Comparison of ENCODE assay signal across 8 cellular contexts in the genomic region with DNA sequence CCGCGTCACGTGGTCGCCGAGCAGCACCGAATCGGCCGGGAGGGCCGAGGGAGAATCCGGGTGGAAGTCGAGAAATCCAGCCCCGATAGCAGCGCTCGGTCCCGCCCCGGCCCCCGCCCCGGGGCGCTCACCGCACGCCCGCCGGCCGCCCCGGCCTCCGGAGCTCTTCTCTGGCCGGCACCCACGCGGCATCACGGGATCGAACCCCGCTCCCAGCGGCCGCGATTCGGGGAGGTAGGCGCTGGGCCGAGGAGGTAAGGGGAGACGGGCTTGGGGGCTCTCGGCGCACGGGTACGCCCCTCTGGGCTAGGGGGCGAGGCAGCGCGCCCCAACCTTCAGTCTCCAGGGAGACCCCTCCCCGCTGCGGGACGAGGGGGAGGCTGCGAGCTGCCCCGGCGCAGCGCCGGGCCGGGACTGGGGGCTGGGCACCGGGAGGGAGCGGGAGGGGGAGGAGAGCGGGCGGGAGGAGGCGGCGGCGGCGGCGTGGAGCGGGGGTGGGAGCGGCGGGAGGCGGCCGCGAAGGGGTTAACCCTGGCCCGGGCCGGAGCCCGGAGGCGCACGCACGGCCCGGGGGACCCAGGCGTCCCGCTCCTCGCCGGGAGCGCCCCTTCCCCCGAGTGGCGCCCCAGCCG. TPM values are rescaled to one million over a fixed set of nuclear protein-coding genes. Genes with fewer than 3 reads are reported as not detected.
DNase-seq lines count a peak whose midpoint lies in the region; ATAC-seq, FAIRE-seq and TF ChIP-seq lines count a peak whose summit lies in the region.

No MANE protein-coding gene starts in this region.

- peaks cover 45% of the 10 kb centered on the region for H3K4me1 Mint-ChIP-seq in activated B cell treated with CpG ODN at 0.5 μM for 24 hours
- H3K4me1 Mint-ChIP-seq in stimulated activated naive CD8-positive, alpha-beta T cell treated with anti-CD3 and anti-CD28 coated beads, Interleukin-15, Interleukin-2, amounts not matched to agents 100 ng/mL and 50 ng/mL, for 24 hours (ENCODE audit: low read depth), result peaks cover 15% of the 10 kb centered on the region

- peak overlapping the region; percentile 81 for H3K23ac ChIP-seq in mesendoderm (ENCODE audit: low read length)

- intact Hi-C loops in activated B cell treated with CpG ODN at 0.5 μM for 24 hours (cut with micrococcal nuclease), result loop anchor here (5.0 kb wide), 2 partner anchors 34 to 141 kb away; no protein-coding TSS in a partner anchor

- no peak overlapping the region for H3K27ac ChIP-seq in effector memory CD4-positive, alpha-beta T cell (ENCODE audit: insufficient read depth, low read length, poor library complexity, severe bottlenecking)
- H3K27ac ChIP-seq in mesendoderm (ENCODE audit: low read depth, low read length), result peak overlapping the region; percentile 98

- no peaks in the 10 kb centered on the region for H3K36me3 ChIP-seq in effector memory CD4-positive, alpha-beta T cell (ENCODE audit: control insufficient read depth, insufficient read depth, low read length)
- no peaks in the 10 kb centered on the region for H3K36me3 ChIP-seq in mesendoderm (ENCODE audit: control insufficient read depth, insufficient read depth, low read length)

- H3K9ac ChIP-seq in mesendoderm (ENCODE audit: low read length), result peak overlapping the region; percentile 96

- H3K4me1 ChIP-seq in effector memory CD4-positive, alpha-beta T cell (ENCODE audit: control insufficient read depth, insufficient read depth, low read length, poor library complexity, severe bottlenecking), result peaks cover 6% of the 10 kb centered on the region
- peaks cover 36% of the 10 kb centered on the region for H3K4me1 ChIP-seq in mesendoderm (ENCODE audit: control insufficient read depth, low read depth, low read length)

- H3K79me1 ChIP-seq in mesendoderm (ENCODE audit: low read length), result peaks cover 16% of the 10 kb centered on the region

- no peaks in the 10 kb centered on the region for H3K9me3 Mint-ChIP-seq in activated B cell treated with CpG ODN at 0.5 μM for 24 hours
- no peaks in the 10 kb centered on the region for H3K9me3 Mint-ChIP-seq in stimulated activated naive CD8-positive, alpha-beta T cell treated with anti-CD3 and anti-CD28 coated beads, Interleukin-15, Interleukin-2, amounts not matched to agents 100 ng/mL and 50 ng/mL, for 24 hours

- no peaks in the 10 kb centered on the region for H3K27me3 Mint-ChIP-seq in activated B cell treated with CpG ODN at 0.5 μM for 24 hours
- H3K27me3 Mint-ChIP-seq in stimulated activated naive CD8-positive, alpha-beta T cell treated with anti-CD3 and anti-CD28 coated beads, Interleukin-15, Interleukin-2, amounts not matched to agents 100 ng/mL and 50 ng/mL, for 24 hours, result peaks cover 10% of the 10 kb centered on the region

- peak overlapping the region; percentile 98 for H3K56ac ChIP-seq in mesendoderm (ENCODE audit: low read length)

- no peak for FAIRE-seq in D721Med (lab: Jason Lieb, UNC)

- TF ChIP-seq CTCF in D721Med (IDR thresholded peaks at IDR 0.05; ENCODE audit: insufficient read depth, missing control alignments) (no peak), activated B cell treated with CpG ODN at 0.5 μM for 24 hours (IDR thresholded peaks at IDR 0.05) (no peak)

- H3K36me3 Mint-ChIP-seq in activated B cell treated with CpG ODN at 0.5 μM for 24 hours (ENCODE audit: low read depth), result no peaks in the 10 kb centered on the region
- no peaks in the 10 kb centered on the region for H3K36me3 Mint-ChIP-seq in stimulated activated naive CD8-positive, alpha-beta T cell treated with anti-CD3 and anti-CD28 coated beads, Interleukin-15, Interleukin-2, amounts not matched to agents 100 ng/mL and 50 ng/mL, for 24 hours (ENCODE audit: low read depth)

- DNase-seq in D721Med (ENCODE audit: insufficient read length, low spot score), result peak; percentile 70
- DNase-seq in activated B cell treated with CpG ODN at 0.5 μM for 24 hours, result no peak
- DNase-seq in effector memory CD4-positive, alpha-beta T cell, result peak in 1 of 3 donors; percentile 1
- DNase-seq in mesendoderm, result peak; percentile 75
- no peak for DNase-seq in cerebellar nuclear complex (lab: John Stamatoyannopoulos, UW)
- DNase-seq in OCI-M2 (lab: John Stamatoyannopoulos, UW; ENCODE audit: unreplicated experiment), result no peak

- no peak overlapping the region for H4K5ac ChIP-seq in mesendoderm (ENCODE audit: low read length)

- peak overlapping the region; percentile 70 for H3K4me3 Mint-ChIP-seq in activated B cell treated with CpG ODN at 0.5 μM for 24 hours
- H3K4me3 Mint-ChIP-seq in stimulated activated naive CD8-positive, alpha-beta T cell treated with anti-CD3 and anti-CD28 coated beads, Interleukin-15, Interleukin-2, amounts not matched to agents 100 ng/mL and 50 ng/mL, for 24 hours, result peak overlapping the region; percentile 73

- H3K18ac ChIP-seq in mesendoderm (ENCODE audit: low read length), result peak overlapping the region; percentile 98

- no peaks in the 10 kb centered on the region for H3K9me3 ChIP-seq in effector memory CD4-positive, alpha-beta T cell (ENCODE audit: control insufficient read depth, low read length)

- ATAC-seq in HG03280 (IDR thresholded peaks at IDR 0.05; ENCODE audit: unreplicated experiment) (peak; percentile 17), activated B cell treated with CpG ODN at 0.5 μM for 24 hours (ENCODE audit: low read depth) (peak; percentile 25)

- peaks cover 41% of the 10 kb centered on the region for H3K79me2 ChIP-seq in mesendoderm (ENCODE audit: control insufficient read depth, insufficient read depth, low read length)

- H4K8ac ChIP-seq in mesendoderm (ENCODE audit: low read depth, low read length), result peak overlapping the region; percentile 82

- peak overlapping the region; percentile 54 for H2BK120ac ChIP-seq in mesendoderm (ENCODE audit: low read depth, low read length)

- no peak overlapping the region for H3K27ac Mint-ChIP-seq in activated B cell treated with CpG ODN at 0.5 μM for 24 hours
- H3K27ac Mint-ChIP-seq in stimulated activated naive CD8-positive, alpha-beta T cell treated with anti-CD3 and anti-CD28 coated beads, Interleukin-15, Interleukin-2, amounts not matched to agents 100 ng/mL and 50 ng/mL, for 24 hours, result no peak overlapping the region

- peak overlapping the region; percentile 35 for H3K4me2 ChIP-seq in mesendoderm (ENCODE audit: low read length)

- H3K27me3 ChIP-seq in effector memory CD4-positive, alpha-beta T cell (replicated peaks; ENCODE audit: control insufficient read depth, insufficient read depth, low read length, poor library complexity, severe bottlenecking), result peaks cover 14% of the 10 kb centered on the region
- no peaks in the 10 kb centered on the region for H3K27me3 ChIP-seq in mesendoderm (ENCODE audit: insufficient read depth, low read length, poor library complexity)

- H2BK15ac ChIP-seq in mesendoderm (replicated peaks; ENCODE audit: low read depth), result no peak overlapping the region

- peak overlapping the region; percentile 70 for H3K4ac ChIP-seq in mesendoderm (ENCODE audit: low read depth, low read length)

- CTCF ChIA-PET in activated B cell treated with CpG ODN at 0.5 μM for 24 hours (lab: Charles Lee), result interaction anchor here (1.4 kb wide), 1 partner anchor 27 kb away, joined by 5 read pairs; no protein-coding TSS in a partner anchor

- H2AK5ac ChIP-seq in mesendoderm (ENCODE audit: low read length), result no peak overlapping the region

- POLR2A ChIA-PET in activated B cell treated with CpG ODN at 0.5 μM for 24 hours (lab: Charles Lee), result interaction anchor here (0.6 to 3.7 kb wide), 4 partner anchors 25 to 968 kb away, joined by 3 to 18 read pairs (median 7); a partner anchor contains a TSS

- peak overlapping the region; percentile 76 for H3K4me3 ChIP-seq in effector memory CD4-positive, alpha-beta T cell (ENCODE audit: insufficient read depth, low read depth, low read length, poor library complexity, severe bottlenecking)
- peak overlapping the region; percentile 82 for H3K4me3 ChIP-seq in mesendoderm (ENCODE audit: low read length)

- WGBS in mesendoderm (ENCODE audit: extremely low coverage, insufficient coverage, low lambda C conversion rate), result no CpG with 5 or more reads among the region's 85 CpGs

- H2BK5ac ChIP-seq in mesendoderm (ENCODE audit: low read length), result peak overlapping the region; percentile 77

RNA-seq across cellular contexts. Expression of a gene that starts 22.0 kb away (rescaled TPM):
- 5.7 and 8.1 TPM in 2 replicates for total RNA-seq in activated B cell treated with CpG ODN at 0.5 μM for 24 hours
- polyA plus RNA-seq in mesendoderm (2013, experiment 1 of 2), result 36.0 TPM
- polyA plus RNA-seq in mesendoderm (2013, experiment 2 of 2), result 34.9 TPM

RNA-seq across cellular contexts. Expression of a gene that starts 36.3 kb away (rescaled TPM):
- 4,086 and 4,865 TPM in 2 replicates for total RNA-seq in activated B cell treated with CpG ODN at 0.5 μM for 24 hours
- 4,258 TPM for polyA plus RNA-seq in mesendoderm (2013, experiment 1 of 2)
- polyA plus RNA-seq in mesendoderm (2013, experiment 2 of 2), result 4,342 TPM

Comparison
In these comparisons a context has a peak if more than half of its experiments do, and no peak if none do; other contexts are left out.
1. DNase-seq: peak in D721Med (single experiment) and mesendoderm (single experiment); none in activated B cell treated with CpG ODN at 0.5 μM for 24 hours (single experiment), cerebellar nuclear complex (0 of 2) and OCI-M2 (single experiment).